28 cellular contexts compared by ENCODE assay signal in genomic region chr10:34032564-34032963, GRCh38.
"Had no signal": no experiment of that assay in that cellular context is flagged by ENCODE, and none has a peak within 500 bp of the region (broad histone marks: within the 10 kb centered on the region; RNA-seq: fewer than 3 reads in every experiment).

No MANE protein-coding gene starts in this region.

- ATAC-seq: effector memory CD8-positive, alpha-beta T cell; foreskin keratinocyte; gastrocnemius medialis; gastroesophageal sphincter; heart left ventricle; heart right ventricle had no signal

- H3K4me1 ChIP-seq: colonic mucosa, foreskin keratinocyte had no signal

- H3K4me3 ChIP-seq: colonic mucosa, coronary artery, dorsolateral prefrontal cortex, esophagus muscularis mucosa, esophagus squamous epithelium, gastrocnemius medialis, gastroesophageal sphincter, heart left ventricle, heart right ventricle, hepatocyte had no signal

- H3K36me3 ChIP-seq: colonic mucosa, esophagus muscularis mucosa, esophagus squamous epithelium, gastrocnemius medialis, gastroesophageal sphincter, heart left ventricle, heart right ventricle had no signal

- FAIRE-seq: colon, endometrium, endothelial cell of umbilical vein, frontal cortex had no signal

- H3K27me3 ChIP-seq: colonic mucosa, dorsolateral prefrontal cortex, esophagus muscularis mucosa, esophagus squamous epithelium, foreskin keratinocyte, gastrocnemius medialis, gastroesophageal sphincter, heart left ventricle, heart right ventricle, hepatocyte had no signal

- DNase-seq: colonic mucosa; cortex of kidney; dermis blood vessel endothelial cell; dorsolateral prefrontal cortex; effector CD4-positive, alpha-beta T cell; effector CD8-positive, alpha-beta T cell; effector memory CD4-positive, alpha-beta T cell; effector memory CD8-positive, alpha-beta T cell; endodermal cell; erythroblast; esophagus squamous epithelium; foreskin fibroblast; foreskin melanocyte; gastrocnemius medialis; glutamatergic neuron; head of caudate nucleus; heart left ventricle; heart right ventricle had no signal

- H3K27ac ChIP-seq: colonic mucosa, epithelial cell of prostate, esophagus muscularis mucosa, esophagus squamous epithelium, foreskin keratinocyte, gastrocnemius medialis, gastroesophageal sphincter, heart left ventricle, heart right ventricle, hepatocyte had no signal

- H3K9me3 ChIP-seq: colonic mucosa, esophagus squamous epithelium, gastrocnemius medialis had no signal
